Comparison of ENCODE assay signal across 20 cellular contexts in the genomic region with DNA sequence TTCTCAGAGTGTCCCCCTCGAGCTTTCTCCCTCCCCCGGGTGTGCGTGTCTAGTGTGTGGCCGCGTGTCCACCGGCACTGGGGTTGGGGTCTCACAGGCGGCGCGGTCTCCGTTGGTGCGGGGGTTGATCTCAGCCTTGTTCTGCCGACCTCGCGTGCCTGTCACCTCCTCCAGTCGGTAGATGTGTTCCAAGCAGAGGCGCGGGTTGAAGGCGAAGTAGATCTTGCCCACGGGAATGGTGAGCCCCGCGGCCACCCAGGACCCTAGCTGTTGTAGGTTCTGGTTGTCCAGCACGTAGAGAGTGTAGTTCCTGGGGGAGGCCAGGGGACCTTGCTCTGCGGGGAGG. TPM values are rescaled to one million over a fixed set of nuclear protein-coding genes. Genes with fewer than 3 reads are reported as not detected.
A peak's percentile ranks its signal among the peaks of the same experiment; 100 is the strongest.
DNase-seq lines count a peak whose midpoint lies in the region; ATAC-seq and TF ChIP-seq lines count a peak whose summit lies in the region.
"Had no signal": no experiment of that assay in that cellular context is flagged by ENCODE, and none has a peak within 500 bp of the region (broad histone marks: within the 10 kb centered on the region; RNA-seq: fewer than 3 reads in every experiment).

No MANE protein-coding gene starts in this region.

- intact Hi-C loops in ascending aorta (cut with DNase I) = no loop called here

- H3K4me3 ChIP-seq in BLaER1 treated with 17β-estradiol and CSF1 and Interleukin-3, amounts not matched to agents 10 nM and 100 nM = no peak overlapping the region
- H3K4me3 ChIP-seq in GM23338 (peak overlapping the region; percentile 63), ascending aorta (no peak overlapping the region)
- H3K4me3 ChIP-seq: GM12878, SJSA1, suprapubic skin had no signal

- peak overlapping the region; percentile 66 for H3K4me3 Mint-ChIP-seq in GM23338
- peak overlapping the region; percentile 46 for H3K4me3 Mint-ChIP-seq in activated naive CD8-positive, alpha-beta T cell
- peak overlapping the region in 4 of 5 donors; percentile 9 to 61 (median 36) for H3K4me3 Mint-ChIP-seq in immature natural killer cell

- H3K27ac Mint-ChIP-seq in GM23338 (no peak overlapping the region), immature natural killer cell (peak overlapping the region in 3 of 6 donors; percentile 34 to 85 (median 56))
- H3K27ac Mint-ChIP-seq in activated naive CD8-positive, alpha-beta T cell = no peak overlapping the region
- H3K27ac Mint-ChIP-seq: IgD-negative memory B cell, progenitor cell of endocrine pancreas had no signal

- H3K4me2 ChIP-seq in BLaER1 treated with 17β-estradiol and CSF1 and Interleukin-3, amounts not matched to agents 10 nM and 100 nM = peak overlapping the region in 8 of 11 experiments; percentile 54 to 79 (median 68); a peak in 12 of 22 replicates
- peak overlapping the region; percentile 81 for H3K4me2 ChIP-seq in GM23338

- peak; percentile 9 for ATAC-seq in GM23338

- H3K36me3 ChIP-seq in BLaER1 treated with 17β-estradiol and CSF1 and Interleukin-3, amounts not matched to agents 10 nM and 100 nM = no peaks in the 10 kb centered on the region
- H3K36me3 ChIP-seq in GM23338 (ENCODE audit: insufficient read depth) = no peaks in the 10 kb centered on the region
- no peaks in the 10 kb centered on the region for H3K36me3 ChIP-seq in ascending aorta
- H3K36me3 ChIP-seq: SJSA1, suprapubic skin had no signal

- H3F3A ChIP-seq in GM23338 (replicated peaks; ENCODE audit: low read depth) = no peaks in the 10 kb centered on the region

- no peaks in the 10 kb centered on the region for H3K9me3 Mint-ChIP-seq in GM23338
- H3K9me3 Mint-ChIP-seq in activated naive CD8-positive, alpha-beta T cell (ENCODE audit: low read depth) = no peaks in the 10 kb centered on the region
- H3K9me3 Mint-ChIP-seq in immature natural killer cell = no peaks in the 10 kb centered on the region
- H3K9me3 Mint-ChIP-seq: IgD-negative memory B cell had no signal

- H3K4me1 Mint-ChIP-seq in GM23338 (peaks cover 13% of the 10 kb centered on the region), immature natural killer cell (peaks cover 27 to 31% of the 10 kb centered on the region in 2 donors)
- H3K4me1 Mint-ChIP-seq in activated naive CD8-positive, alpha-beta T cell (ENCODE audit: low read depth) = peaks cover 28% of the 10 kb centered on the region

- H3K9me3 ChIP-seq in BLaER1 treated with 17β-estradiol and CSF1 and Interleukin-3, amounts not matched to agents 10 nM and 100 nM (replicated peaks in 1 of 11) = no peaks in the 10 kb centered on the region
- H3K9me3 ChIP-seq in ascending aorta = no peaks in the 10 kb centered on the region
- H3K9me3 ChIP-seq: SJSA1, suprapubic skin had no signal

- H3K27ac ChIP-seq in BLaER1 treated with 17β-estradiol and CSF1 and Interleukin-3, amounts not matched to agents 10 nM and 100 nM = no peak overlapping the region
- H3K27ac ChIP-seq in GM23338 (ENCODE audit: low read depth) = no peak overlapping the region
- no peak overlapping the region for H3K27ac ChIP-seq in ascending aorta
- H3K27ac ChIP-seq: SJSA1, suprapubic skin had no signal

- H3K27me3 Mint-ChIP-seq in GM23338 (ENCODE audit: insufficient read depth, low read depth, poor library complexity) = peaks cover 77% of the 10 kb centered on the region
- H3K27me3 Mint-ChIP-seq in activated naive CD8-positive, alpha-beta T cell = peaks cover 4% of the 10 kb centered on the region
- H3K27me3 Mint-ChIP-seq in immature natural killer cell (ENCODE audit: low read depth in 3 of 3) = peaks cover 14 to 22% (median 21%) of the 10 kb centered on the region in 3 donors

- H3K27me3 ChIP-seq in BLaER1 treated with 17β-estradiol and CSF1 and Interleukin-3, amounts not matched to agents 10 nM and 100 nM = peaks cover 0 to 20% (median 6%) of the 10 kb centered on the region in 11 experiments; a peak in 10 of 22 replicates
- peaks cover 98% of the 10 kb centered on the region for H3K27me3 ChIP-seq in GM23338 (ENCODE audit: insufficient read depth)
- peaks cover 9% of the 10 kb centered on the region for H3K27me3 ChIP-seq in ascending aorta

- H4K20me1 ChIP-seq in BLaER1 treated with 17β-estradiol and CSF1 and Interleukin-3, amounts not matched to agents 10 nM and 100 nM = no peaks in the 10 kb centered on the region
- no peaks in the 10 kb centered on the region; the same call in 1 of the 2 replicates for H4K20me1 ChIP-seq in GM23338 (replicated peaks; ENCODE audit: insufficient read depth)

- peak overlapping the region; percentile 96 for H2AFZ ChIP-seq in GM23338

- no peak overlapping the region for H3K9ac ChIP-seq in BLaER1 treated with 17β-estradiol and CSF1 and Interleukin-3, amounts not matched to agents 10 nM and 100 nM

- TF ChIP-seq CTCF in GM23338 (conservative IDR thresholded peaks at IDR 0.05; ENCODE audit: low read depth in 2 of 2) (no peak), ascending aorta (IDR thresholded peaks at IDR 0.05) (no peak)

- no peaks in the 10 kb centered on the region for H3K9me2 ChIP-seq in GM23338 (ENCODE audit: insufficient read depth)

- H3K4me1 ChIP-seq in BLaER1 treated with 17β-estradiol and CSF1 and Interleukin-3, amounts not matched to agents 10 nM and 100 nM = peaks cover 9 to 20% (median 14%) of the 10 kb centered on the region in 10 experiments
- H3K4me1 ChIP-seq in GM23338 (ENCODE audit: insufficient read depth) (peaks cover 12% of the 10 kb centered on the region), ascending aorta (no peaks in the 10 kb centered on the region)
- H3K4me1 ChIP-seq: SJSA1 had no signal

- no peaks in the 10 kb centered on the region for H3K36me3 Mint-ChIP-seq in GM23338 (ENCODE audit: low read depth)
- no peaks in the 10 kb centered on the region for H3K36me3 Mint-ChIP-seq in activated naive CD8-positive, alpha-beta T cell
- H3K36me3 Mint-ChIP-seq in immature natural killer cell = no peaks in the 10 kb centered on the region

- no peaks in the 10 kb centered on the region for H3K79me2 ChIP-seq in GM23338 (replicated peaks; ENCODE audit: insufficient read depth)

- DNase-seq in GM23338 (ENCODE audit: low spot score) = no peak
- DNase-seq in immature natural killer cell = no peak
- no peak for DNase-seq in ascending aorta (ENCODE audit: low spot score in 2 of 2)
- no peak for DNase-seq in NCI-H774 (lab: John Stamatoyannopoulos, UW)
- no peak for DNase-seq in NCI-H1105 (lab: John Stamatoyannopoulos, UW)
- no peak for DNase-seq in NK-92 (lab: John Stamatoyannopoulos, UW; ENCODE audit: unreplicated experiment)
- DNase-seq: GDM1, NCI-H2029 treated with DMSO at 0.1 percent for 48 hours had no signal

TF ChIP-seq in GM23338, 12 proteins besides CTCF, POLR2A, EP300 and RAD21:
- TF ChIP-seq NANOG (IDR thresholded peaks at IDR 0.05; ENCODE audit: borderline replicate concordance) (no peak), EZH2 (IDR thresholded peaks at IDR 0.05; ENCODE audit: low read depth, unreplicated experiment) (peak; percentile 69)

RNA-seq across cellular contexts. Expression of a gene that starts 9.8 kb away (rescaled TPM):
- total RNA-seq in GM23338 (2014; rRNA removed; shearing (Covaris generic)) = not detected in 2 replicates
- polyA plus RNA-seq in GM23338 (2016; fragmentation: Nextera tagmentation; extraction: Ambion mirVana) (not detected in 2 replicates), immature natural killer cell (not detected)
- 2.9 TPM for total RNA-seq in ascending aorta
- total RNA-seq: chondrocyte, GM12878, liver, OCI-LY7, progenitor cell of endocrine pancreas, SJSA1, suprapubic skin had no signal
- polyA plus RNA-seq: aorta, IgD-negative memory B cell had no signal

RNA-seq across cellular contexts. Expression of a gene that starts 11.5 kb away (rescaled TPM):
- total RNA-seq in GM23338 (2014; rRNA removed; shearing (Covaris generic)) = 0.08 and 0.42 TPM in 2 replicates
- polyA plus RNA-seq in GM23338 (2016; fragmentation: Nextera tagmentation; extraction: Ambion mirVana) = 0.23 and 0.45 TPM in 2 replicates
- under 1 TPM in 1 of 3 donors, not detected in 2; 0.71 TPM for polyA plus RNA-seq in immature natural killer cell
- total RNA-seq in ascending aorta = not detected
- total RNA-seq: chondrocyte, OCI-LY7, progenitor cell of endocrine pancreas, SJSA1 had no signal
- polyA plus RNA-seq: IgD-negative memory B cell had no signal

RNA-seq across cellular contexts. Expression of a gene that starts 32.5 kb away (rescaled TPM):
- 3.4 and 11.5 TPM in 2 replicates for total RNA-seq in GM23338 (2014; rRNA removed; shearing (Covaris generic))
- polyA plus RNA-seq in GM23338 (2016; fragmentation: Nextera tagmentation; extraction: Ambion mirVana) (4.6 and 5.5 TPM in 2 replicates), immature natural killer cell (100 to 1,000 TPM in 1 of 3 donors, 10 to 100 TPM in 2; 76.4 to 139 (median 84.1) TPM)
- total RNA-seq in ascending aorta = not detected
- total RNA-seq: chondrocyte, progenitor cell of endocrine pancreas, SJSA1, skeletal muscle tissue had no signal

RNA-seq across cellular contexts. Expression of a gene that starts 44.4 kb away (rescaled TPM):
- total RNA-seq in GM23338 (2014; rRNA removed; shearing (Covaris generic)) = 0.28 and 0.47 TPM in 2 replicates
- polyA plus RNA-seq in GM23338 (2016; fragmentation: Nextera tagmentation; extraction: Ambion mirVana) (0.10 and 0.47 TPM in 2 replicates), immature natural killer cell (under 1 TPM in 1 of 3 donors, not detected in 2; 0.28 TPM)
- total RNA-seq in ascending aorta = 39.8 TPM
- total RNA-seq: GM12878, OCI-LY7, progenitor cell of endocrine pancreas had no signal
- polyA plus RNA-seq: GM12878, IgD-negative memory B cell had no signal
